ENCODE assay signal across 29 cellular contexts in the genomic region with DNA sequence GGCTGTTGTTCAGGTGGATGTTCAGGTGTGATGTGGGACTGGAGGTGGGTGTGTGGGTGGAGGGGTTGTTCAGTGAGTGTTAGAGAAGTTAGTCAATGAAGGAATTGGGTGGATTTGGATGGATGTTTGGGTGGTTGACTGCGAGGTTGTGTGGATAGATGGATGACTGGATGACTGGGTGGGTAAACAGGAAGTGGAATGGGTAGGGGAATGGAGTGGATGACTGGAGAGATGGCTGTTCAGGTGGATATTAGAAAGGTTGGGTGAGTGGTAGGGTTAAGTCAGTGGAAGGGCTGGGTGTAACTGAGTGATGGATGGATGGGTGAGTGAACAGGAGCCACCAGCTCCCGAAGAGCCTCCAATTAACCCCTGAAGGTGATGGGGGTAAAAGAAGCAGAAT. TPM values are rescaled to one million over a fixed set of nuclear protein-coding genes. Genes with fewer than 3 reads are reported as not detected.
"Had no signal": no experiment of that assay in that cellular context is flagged by ENCODE, and none has a peak within 500 bp of the region (broad histone marks: within the 10 kb centered on the region; RNA-seq: fewer than 3 reads in every experiment).

No MANE protein-coding gene starts in this region.

- H3K9me3 Mint-ChIP-seq: activated CD4-positive, alpha-beta T cell treated with anti-CD3 and anti-CD28 coated beads, Interleukin-2, amount 10 ng/mL, durations not matched to agents 7 days and 5 days; activated naive CD4-positive, alpha-beta T cell treated with anti-CD3 and anti-CD28 coated beads for 36 hours had no signal

- H3K4me3 ChIP-seq: MG63, SK-N-MC had no signal

- H3K27ac ChIP-seq: brain microvascular endothelial cell, SK-N-MC, VCaP had no signal

- ATAC-seq: activated T-helper 17 cell treated with anti-CD3 and anti-CD28 coated beads, Interleukin-2, amount 50 U/mL, for 72 hours; Panc1; Right ventricle myocardium inferior had no signal

- H3K36me3 ChIP-seq: brain microvascular endothelial cell, MG63 had no signal

- H3K4me1 Mint-ChIP-seq: activated CD4-positive, alpha-beta T cell treated with anti-CD3 and anti-CD28 coated beads, Interleukin-2, amount 10 ng/mL, durations not matched to agents 7 days and 5 days had no signal

- H3K4me3 Mint-ChIP-seq: activated CD4-positive, alpha-beta memory T cell treated with anti-CD3 and anti-CD28 coated beads for 36 hours; activated CD4-positive, alpha-beta T cell treated with anti-CD3 and anti-CD28 coated beads, Interleukin-2, amount 10 ng/mL, durations not matched to agents 7 days and 5 days; activated naive CD4-positive, alpha-beta T cell treated with anti-CD3 and anti-CD28 coated beads for 36 hours; activated naive CD8-positive, alpha-beta T cell; activated T-helper 17 cell treated with anti-CD3 and anti-CD28 coated beads, Interleukin-2, amount 50 U/mL, for 72 hours had no signal

- H3K9me3 ChIP-seq: MG63 had no signal

- DNase-seq: activated CD4-positive, alpha-beta memory T cell treated with anti-CD3 and anti-CD28 coated beads for 36 hours; activated CD4-positive, alpha-beta T cell treated with anti-CD3 and anti-CD28 coated beads, Interleukin-2, amount 10 ng/mL, durations not matched to agents 7 days and 5 days; activated CD4-positive, CD25-positive, alpha-beta regulatory T cell; activated CD8-positive, alpha-beta memory T cell treated with anti-CD3 and anti-CD28 coated beads for 24 hours; activated gamma-delta T cell; activated naive CD4-positive, alpha-beta T cell treated with anti-CD3 and anti-CD28 coated beads for 36 hours; activated T-cell treated with anti-CD3 and anti-CD28 coated beads, Interleukin-2, amount 50 U/mL, for 48 hours; amygdala; brain microvascular endothelial cell; MG63; MV-4-11; NCI-H1092 treated with DMSO at 0.1 percent for 48 hours; NCI-H1436; NCI-H1694 treated with DMSO at 0.1 percent for 48 hours; NCI-H2029 treated with DMSO at 0.1 percent for 48 hours; NCI-H345; NCI-H510A; NCI-H526 treated with DMSO at 0.1 percent for 48 hours; NCI-H82; RPMI8226; T-helper 1 cell had no signal

- H3K27ac Mint-ChIP-seq: activated CD4-positive, alpha-beta memory T cell treated with anti-CD3 and anti-CD28 coated beads for 36 hours; activated naive CD4-positive, alpha-beta T cell treated with anti-CD3 and anti-CD28 coated beads for 36 hours; activated naive CD8-positive, alpha-beta T cell; activated T-helper 17 cell treated with anti-CD3 and anti-CD28 coated beads, Interleukin-2, amount 50 U/mL, for 72 hours had no signal

- H3K36me3 Mint-ChIP-seq: activated CD4-positive, alpha-beta memory T cell treated with anti-CD3 and anti-CD28 coated beads for 36 hours; activated naive CD8-positive, alpha-beta T cell had no signal

- H3K27me3 ChIP-seq: brain microvascular endothelial cell, MG63 had no signal

RNA-seq across cellular contexts. Expression of gene JPH2, which starts 27.9 kb away (rescaled TPM):
- total RNA-seq: activated CD4-positive, alpha-beta memory T cell treated with anti-CD3 and anti-CD28 coated beads for 36 hours; activated CD4-positive, alpha-beta T cell treated with anti-CD3 and anti-CD28 coated beads, Interleukin-2, amount 10 ng/mL, durations not matched to agents 7 days and 5 days; activated naive CD4-positive, alpha-beta T cell treated with anti-CD3 and anti-CD28 coated beads for 36 hours; OCI-LY7; T-helper 2 cell treated with Interferon-gamma antibody and Interleukin-4, amounts not matched to agents 100 ng/mL and 5 ng/mL, for 36 hours had no signal
